ENCODE assay signal across 8 cellular contexts in genomic region chr6:169724554-169725269, GRCh38. TPM values are rescaled to one million over a fixed set of nuclear protein-coding genes. Genes with fewer than 3 reads are reported as not detected.
DNase-seq lines count a peak whose midpoint lies in the region; ATAC-seq and TF ChIP-seq lines count a peak whose summit lies in the region.

No MANE protein-coding gene starts in this region.

- H3K18ac ChIP-seq in mesenchymal stem cell (ENCODE audit: low read depth in 1 of 2, low read length in 2 of 2), result peak overlapping the region; percentile 89

- peak overlapping the region in 1 of 2 experiments; percentile 68 for H3K14ac ChIP-seq in mesenchymal stem cell (ENCODE audit: low read length in 2 of 2)

- H3K36me3 Mint-ChIP-seq in activated CD8-positive, alpha-beta T cell treated with anti-CD3 and anti-CD28 coated beads for 36 hours (ENCODE audit: low read depth), result peaks cover 19% of the 10 kb centered on the region

- peak; percentile 33 for ATAC-seq in HG02763 (IDR thresholded peaks at IDR 0.05; ENCODE audit: unreplicated experiment)
- ATAC-seq in activated CD8-positive, alpha-beta T cell treated with anti-CD3 and anti-CD28 coated beads for 36 hours, result peak; percentile 42

- H2AK5ac ChIP-seq in mesenchymal stem cell (ENCODE audit: low read length, severe bottlenecking), result no peak overlapping the region

- POLR2A ChIA-PET in activated CD8-positive, alpha-beta T cell treated with anti-CD3 and anti-CD28 coated beads for 36 hours (lab: Charles Lee), result interaction anchor here (0.8 to 7.8 kb wide), 11 partner anchors 11 to 28 kb away, joined by 3 to 95 read pairs (median 8); partner anchors contain the start of genes C6orf120, DYNLT2, ERMARD and WDR27

- H3K27me3 Mint-ChIP-seq in activated CD8-positive, alpha-beta T cell treated with anti-CD3 and anti-CD28 coated beads for 36 hours, result no peaks in the 10 kb centered on the region

- H4K91ac ChIP-seq in mesenchymal stem cell (ENCODE audit: low read length), result peak overlapping the region; percentile 82

- peak overlapping the region; percentile 86 for H3K9ac ChIP-seq in mesenchymal stem cell (ENCODE audit: low read length)

- no peak overlapping the region for H2BK5ac ChIP-seq in mesenchymal stem cell (ENCODE audit: low read depth, low read length, poor library complexity, severe bottlenecking)

- no peak for TF ChIP-seq CTCF in activated CD8-positive, alpha-beta T cell treated with anti-CD3 and anti-CD28 coated beads for 36 hours (IDR thresholded peaks at IDR 0.05)

- peak overlapping the region; percentile 39 to 40 for H3K4ac ChIP-seq in mesenchymal stem cell (ENCODE audit: low read depth in 1 of 2, low read length in 2 of 2)

- peak overlapping the region; percentile 97 for H2AFZ ChIP-seq in mesenchymal stem cell (ENCODE audit: low read depth, low read length)

- H3K4me1 Mint-ChIP-seq in activated CD8-positive, alpha-beta T cell treated with anti-CD3 and anti-CD28 coated beads for 36 hours (ENCODE audit: low read depth), result peaks cover 42% of the 10 kb centered on the region

- peak overlapping the region in 1 of 2 experiments; percentile 21 for H2BK12ac ChIP-seq in mesenchymal stem cell (ENCODE audit: low read length in 2 of 2)

- H2BK120ac ChIP-seq in mesenchymal stem cell (ENCODE audit: low read depth, low read length), result peak overlapping the region; percentile 34

- peak overlapping the region; percentile 64 for H3K27ac ChIP-seq in mesenchymal stem cell (ENCODE audit: low read length, poor library complexity, severe bottlenecking)

- peak overlapping the region; percentile 95 for H3K4me2 ChIP-seq in mesenchymal stem cell (ENCODE audit: low read length, poor library complexity, severe bottlenecking)

- peaks cover 9% of the 10 kb centered on the region for H3K4me1 ChIP-seq in mesenchymal stem cell (ENCODE audit: control insufficient read depth, insufficient read depth, low read depth, low read length)

- no peaks in the 10 kb centered on the region for H3K27me3 ChIP-seq in mesenchymal stem cell (ENCODE audit: control insufficient read depth in 1 of 2, insufficient read depth in 1 of 2, low read length in 2 of 2)

- H3K9me3 Mint-ChIP-seq in activated CD8-positive, alpha-beta T cell treated with anti-CD3 and anti-CD28 coated beads for 36 hours, result no peaks in the 10 kb centered on the region

- H3K23ac ChIP-seq in mesenchymal stem cell (ENCODE audit: low read length in 2 of 2), result peak overlapping the region in 1 of 2 experiments; percentile 46

- peak overlapping the region; percentile 84 for H4K8ac ChIP-seq in mesenchymal stem cell (ENCODE audit: low read length)

- H3K9me3 ChIP-seq in mesenchymal stem cell (ENCODE audit: control insufficient read depth, low read length), result no peaks in the 10 kb centered on the region

- peak overlapping the region; percentile 77 to 93 for H3K4me3 ChIP-seq in mesenchymal stem cell (ENCODE audit: insufficient read depth in 1 of 2, low read depth in 1 of 2, low read length in 2 of 2)

- peaks cover 3% of the 10 kb centered on the region for H3K79me1 ChIP-seq in mesenchymal stem cell (replicated peaks; ENCODE audit: low read length, poor library complexity, severe bottlenecking)

- peak overlapping the region; percentile 52 for H2BK15ac ChIP-seq in mesenchymal stem cell (ENCODE audit: low read depth, poor library complexity, severe bottlenecking)

- DNase-seq in NCI-H2029 (lab: John Stamatoyannopoulos, UW) (peak; percentile 43), NCI-H2029 treated with DMSO at 0.1 percent for 48 hours (lab: John Stamatoyannopoulos, UW) (no peak), NCI-H2171 (lab: John Stamatoyannopoulos, UW) (peak; percentile 82), mesenchymal stem cell (peak; percentile 32)
- DNase-seq in activated CD8-positive, alpha-beta T cell treated with anti-CD3 and anti-CD28 coated beads for 36 hours, result peak; percentile 64
- peak; percentile 57 for DNase-seq in effector CD8-positive, alpha-beta T cell (lab: John Stamatoyannopoulos, UW)
- DNase-seq in stimulated activated CD8-positive, alpha-beta memory T cell treated with anti-CD3 and anti-CD28 coated beads, Interleukin-15, amount 100 ng/mL, for 24 hours (ENCODE audit: low read depth), result peak; percentile 54

- peak overlapping the region; percentile 88 for H3K27ac Mint-ChIP-seq in activated CD8-positive, alpha-beta T cell treated with anti-CD3 and anti-CD28 coated beads for 36 hours

- CTCF ChIA-PET in activated CD8-positive, alpha-beta T cell treated with anti-CD3 and anti-CD28 coated beads for 36 hours (lab: Charles Lee), result interaction anchor here (1.5 kb wide), 1 partner anchor 12 kb away, joined by 3 read pairs; no protein-coding TSS in a partner anchor

- H3K4me3 Mint-ChIP-seq in activated CD8-positive, alpha-beta T cell treated with anti-CD3 and anti-CD28 coated beads for 36 hours, result peak overlapping the region; percentile 84

- intact Hi-C loops in activated CD8-positive, alpha-beta T cell treated with anti-CD3 and anti-CD28 coated beads for 36 hours (cut with micrococcal nuclease), result no loop called here

- under 1% methylated on average over 53 of the region's 88 CpGs for WGBS in mesenchymal stem cell

- no peaks in the 10 kb centered on the region for H3K36me3 ChIP-seq in mesenchymal stem cell (ENCODE audit: control insufficient read depth in 1 of 2, insufficient read depth in 2 of 2, low read depth in 1 of 2, low read length in 2 of 2)

RNA-seq across cellular contexts. Expression of gene PHF10, which starts 0.4 kb away (rescaled TPM):
- total RNA-seq in activated CD8-positive, alpha-beta T cell treated with anti-CD3 and anti-CD28 coated beads for 36 hours, result 10 to 100 TPM; 79.1 to 79.7 TPM
- 19.9 TPM for polyA plus RNA-seq in mesenchymal stem cell (2013, experiment 1 of 2)
- 19.4 TPM for polyA plus RNA-seq in mesenchymal stem cell (2013, experiment 2 of 2)

RNA-seq across cellular contexts. Expression of gene C6orf120, which starts 22.8 kb away (rescaled TPM):
- total RNA-seq in activated CD8-positive, alpha-beta T cell treated with anti-CD3 and anti-CD28 coated beads for 36 hours, result 10 to 100 TPM; 14.2 to 16.3 TPM
- polyA plus RNA-seq in mesenchymal stem cell (2013, experiment 1 of 2), result 38.5 TPM
- polyA plus RNA-seq in mesenchymal stem cell (2013, experiment 2 of 2), result 41.4 TPM

RNA-seq across cellular contexts. Expression of gene WDR27, which starts 22.9 kb away (rescaled TPM):
- total RNA-seq in activated CD8-positive, alpha-beta T cell treated with anti-CD3 and anti-CD28 coated beads for 36 hours, result 10 to 100 TPM; 48.8 to 49.6 TPM
- polyA plus RNA-seq in mesenchymal stem cell (2013, experiment 1 of 2), result 7.1 TPM
- polyA plus RNA-seq in mesenchymal stem cell (2013, experiment 2 of 2), result 7.3 TPM

RNA-seq across cellular contexts. Expression of gene DYNLT2, which starts 26.7 kb away (rescaled TPM):
- total RNA-seq in activated CD8-positive, alpha-beta T cell treated with anti-CD3 and anti-CD28 coated beads for 36 hours, result 1 to 10 TPM; 2.2 to 2.4 TPM
- polyA plus RNA-seq in mesenchymal stem cell (2013, experiment 1 of 2), result 0.48 TPM
- 0.27 TPM for polyA plus RNA-seq in mesenchymal stem cell (2013, experiment 2 of 2)

RNA-seq across cellular contexts. Expression of gene ERMARD, which starts 26.7 kb away (rescaled TPM):
- total RNA-seq in activated CD8-positive, alpha-beta T cell treated with anti-CD3 and anti-CD28 coated beads for 36 hours, result 10 to 100 TPM; 24.9 to 26.6 TPM
- polyA plus RNA-seq in mesenchymal stem cell (2013, experiment 1 of 2), result 8.0 TPM
- 10.8 TPM for polyA plus RNA-seq in mesenchymal stem cell (2013, experiment 2 of 2)
